In the genomic region with DNA sequence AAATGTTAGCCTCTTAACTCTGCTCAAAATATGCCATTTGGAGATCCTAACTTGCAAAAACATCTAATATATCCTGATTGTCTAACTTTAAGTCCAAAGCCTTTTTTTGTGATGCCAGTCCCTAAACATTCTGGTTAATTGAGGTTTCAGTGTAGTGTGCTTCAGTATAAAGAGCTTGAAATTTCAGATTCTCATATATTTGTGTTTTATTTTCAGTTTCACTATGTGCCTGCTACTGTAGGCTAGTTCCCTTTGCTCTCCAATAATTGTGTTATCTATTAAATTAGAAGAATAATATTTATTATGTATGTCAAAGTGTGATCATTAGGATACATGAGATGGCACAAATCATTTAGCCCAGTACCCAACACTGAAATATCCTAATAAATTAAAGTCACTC, we compare ENCODE assay signal across 20 cellular contexts.
"Had no signal": no experiment of that assay in that cellular context is flagged by ENCODE, and none has a peak within 500 bp of the region (broad histone marks: within the 10 kb centered on the region; RNA-seq: fewer than 3 reads in every experiment).

No MANE protein-coding gene starts in this region.

- H3K4me1 ChIP-seq: left ventricle myocardium inferior, lower lobe of right lung, neural progenitor cell had no signal

- H3K4me2 ChIP-seq: hepatocyte, neural progenitor cell, smooth muscle cell had no signal

- H3K36me3 ChIP-seq: left ventricle myocardium inferior, lower lobe of right lung, neural progenitor cell, ovary had no signal

- ATAC-seq: left cardiac atrium; lower lobe of right lung; natural killer cell treated with Interleukin-12 subunit alpha and Interleukin-12 subunit beta and Interleukin-15 and Interleukin-18, amount 100 ng/mL, for 72 hours; right cardiac atrium had no signal

- H3K9me3 Mint-ChIP-seq: endodermal cell, memory B cell, neural progenitor cell had no signal

- H3K4me3 ChIP-seq: hepatocyte, left ventricle myocardium inferior, lower lobe of right lung, neural progenitor cell, ovary, smooth muscle cell had no signal

- H3K27me3 ChIP-seq: hepatocyte, neural progenitor cell, ovary had no signal

- H3K9ac ChIP-seq: neural progenitor cell had no signal

- H3K79me2 ChIP-seq: hepatocyte had no signal

- H3K27me3 Mint-ChIP-seq: memory B cell; natural killer cell treated with Interleukin-12 subunit alpha and Interleukin-12 subunit beta and Interleukin-15 and Interleukin-18, amount 100 ng/mL, for 72 hours had no signal

- DNase-seq: effector CD4-positive, alpha-beta T cell; endodermal cell; foreskin melanocyte; head of caudate nucleus; kidney; left cardiac atrium; left ventricle myocardium inferior; lower lobe of right lung; midbrain; nucleus accumbens; ovary; right cardiac atrium; stimulated activated CD4-positive, alpha-beta T cell treated with anti-CD3 and anti-CD28 coated beads, Interleukin-2, amount 100 ng/mL, for 48 hours; stimulated activated naive CD4-positive, alpha-beta T cell treated with Interleukin-2 at 50 U/mL for 16 hours; trophoblast cell had no signal

- H3K27ac Mint-ChIP-seq: endodermal cell; memory B cell; natural killer cell treated with Interleukin-12 subunit alpha and Interleukin-12 subunit beta and Interleukin-15 and Interleukin-18, amount 100 ng/mL, for 72 hours; neural progenitor cell had no signal

- H3K4me3 Mint-ChIP-seq: endodermal cell; memory B cell; natural killer cell treated with Interleukin-12 subunit alpha and Interleukin-12 subunit beta and Interleukin-15 and Interleukin-18, amount 100 ng/mL, for 72 hours; neural progenitor cell had no signal

- H3K36me3 Mint-ChIP-seq: memory B cell; natural killer cell treated with Interleukin-12 subunit alpha and Interleukin-12 subunit beta and Interleukin-15 and Interleukin-18, amount 100 ng/mL, for 72 hours; neural progenitor cell had no signal

- H3K9me3 ChIP-seq: left ventricle myocardium inferior, lower lobe of right lung, ovary had no signal

- H3K4me1 Mint-ChIP-seq: endodermal cell, neural progenitor cell had no signal

- H3K27ac ChIP-seq: hepatocyte, left ventricle myocardium inferior, lower lobe of right lung, neural progenitor cell, ovary had no signal

- H2AFZ ChIP-seq: hepatocyte, neural progenitor cell had no signal
